ENCODE assay signal across 19 cellular contexts in the genomic region with DNA sequence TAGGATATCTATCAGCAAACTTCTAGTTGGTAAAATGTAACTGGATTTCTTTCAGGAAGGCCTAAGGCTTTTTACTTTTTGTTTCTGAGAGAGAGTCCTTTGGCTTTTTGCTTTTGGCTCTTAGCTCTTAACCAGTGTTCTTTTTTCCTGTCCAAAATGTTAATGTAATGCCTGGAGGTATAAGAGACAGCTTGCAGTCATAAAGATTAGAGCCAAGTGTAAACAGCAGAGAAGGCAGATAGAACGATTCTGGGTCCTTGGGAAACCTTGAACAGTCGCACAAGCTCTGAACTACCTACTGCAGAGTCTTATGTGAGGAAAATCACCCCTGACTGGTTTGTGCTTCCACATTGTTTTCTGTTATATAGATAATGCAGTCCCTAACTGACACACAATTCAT.
A peak's percentile ranks its signal among the peaks of the same experiment; 100 is the strongest.
DNase-seq lines count a peak whose midpoint lies in the region; FAIRE-seq and TF ChIP-seq lines count a peak whose summit lies in the region.
"Had no signal": no experiment of that assay in that cellular context is flagged by ENCODE, and none has a peak within 500 bp of the region (broad histone marks: within the 10 kb centered on the region; RNA-seq: fewer than 3 reads in every experiment).

No MANE protein-coding gene starts in this region.

- DNase-seq in DMS114 treated with DMSO at 0.1 percent for 48 hours (lab: John Stamatoyannopoulos, UW; ENCODE audit: unreplicated experiment) (peak; percentile 62), NCI-H446 treated with DMSO at 0.1 percent for 48 hours (lab: John Stamatoyannopoulos, UW) (peak; percentile 47), H1 (ENCODE audit: low read depth in 1 of 2, low spot score in 2 of 2) (no peak), trophoblast cell (no peak), posterior vena cava (ENCODE audit: low spot score) (no peak), ecto neural progenitor cell (ENCODE audit: low spot score) (no peak), hippocampal formation (lab: John Stamatoyannopoulos, UW) (no peak)
- DNase-seq: DMS79 treated with DMSO at 0.1 percent for 48 hours; H9; HFFc6; NCI-H1092 treated with DMSO at 0.1 percent for 48 hours; NCI-H1436 treated with DMSO at 0.1 percent for 48 hours; NCI-H1930; NCI-H510A; NCI-H748 treated with DMSO at 0.1 percent for 48 hours; NK-92 treated with Interleukin-12 subunit alpha and Interleukin-12 subunit beta, amount 100 ng/mL, for 24 hours; SIG-M5 had no signal

- H3K4me2 ChIP-seq in H1 (ENCODE audit: insufficient read depth in 1 of 2, low read depth in 2 of 2, low read length in 2 of 2) (no peak overlapping the region), trophoblast cell (ENCODE audit: low read length) (no peak overlapping the region)

- no peaks in the 10 kb centered on the region for H3K27me3 ChIP-seq in H1 (replicated peaks in 1 of 4; ENCODE audit: control insufficient read depth in 3 of 4, extremely low read depth in 1 of 4, insufficient read depth in 3 of 4, low read length in 3 of 4)
- H3K27me3 ChIP-seq in trophoblast cell (ENCODE audit: insufficient read depth, low read length) = no peaks in the 10 kb centered on the region

- H3K9ac ChIP-seq in H1 (replicated peaks in 1 of 4; ENCODE audit: extremely low read depth in 1 of 4, low read depth in 3 of 4, low read length in 3 of 4) (no peak overlapping the region), trophoblast cell (ENCODE audit: low read length) (no peak overlapping the region)

- H2BK20ac ChIP-seq in H1 (ENCODE audit: low read length) = no peak overlapping the region

- CTCF ChIA-PET in H1 (lab: Charles Lee; ENCODE audit: partially characterized antibody) = no interaction called here

- H4K8ac ChIP-seq in H1 (ENCODE audit: extremely low read depth, insufficient read depth, low read length) (no peak overlapping the region), trophoblast cell (ENCODE audit: low read depth, low read length) (peak overlapping the region; percentile 28)

- H3K14ac ChIP-seq in H1 (ENCODE audit: insufficient read length) (no peak overlapping the region), trophoblast cell (ENCODE audit: low read length) (no peak overlapping the region)

- H3K4me1 ChIP-seq in H1 (replicated peaks in 1 of 4; ENCODE audit: control insufficient read depth in 3 of 4, insufficient read depth in 4 of 4, low read length in 3 of 4) (peaks cover 0 to 5% (median 0%) of the 10 kb centered on the region in 4 experiments; a peak in 2 of 7 replicates), trophoblast cell (ENCODE audit: control insufficient read depth in 1 of 2, insufficient read depth in 2 of 2, low read length in 2 of 2) (no peaks in the 10 kb centered on the region)

- H3K4ac ChIP-seq in H1 (replicated peaks; ENCODE audit: insufficient read length, low read depth, low read length) = no peak overlapping the region
- H3K4ac ChIP-seq in trophoblast cell (ENCODE audit: low read depth, low read length) = no peak overlapping the region

- H2AK5ac ChIP-seq in H1 (ENCODE audit: low read depth, low read length) = no peak overlapping the region
- H2AK5ac ChIP-seq in trophoblast cell (ENCODE audit: low read length) = no peak overlapping the region

- no peaks in the 10 kb centered on the region for H4K20me1 ChIP-seq in H1 (replicated peaks in 1 of 2; ENCODE audit: control insufficient read depth in 1 of 2, insufficient read depth in 2 of 2, low read length in 2 of 2)

- H2BK120ac ChIP-seq in H1 (replicated peaks; ENCODE audit: low read depth, low read length) (no peak overlapping the region), trophoblast cell (ENCODE audit: insufficient read depth, low read length, poor library complexity) (no peak overlapping the region)

- H4K5ac ChIP-seq in H1 (ENCODE audit: insufficient read length, low read depth, low read length) = no peak overlapping the region

- no peak for TF ChIP-seq CTCF in H1 (IDR thresholded peaks at IDR 0.05; ENCODE audit: control extremely low read depth in 1 of 3, insufficient read depth in 1 of 3, low read depth in 1 of 3, low read length in 3 of 3)

- no peak for TF ChIP-seq POLR2A in H1 (IDR thresholded peaks at IDR 0.05; ENCODE audit: control extremely low read depth in 1 of 2, low read depth in 2 of 2, low read length in 2 of 2)

- no peak overlapping the region for H3K27ac ChIP-seq in H1 (ENCODE audit: low read depth, low read length)
- no peak overlapping the region for H3K27ac ChIP-seq in trophoblast cell (ENCODE audit: low read depth, low read length)

- POLR2A ChIA-PET in H1 (lab: Charles Lee; ENCODE audit: partially characterized antibody) = no interaction called here

- no peak for TF ChIP-seq EP300 in H1 (IDR thresholded peaks at IDR 0.05; ENCODE audit: borderline replicate concordance in 1 of 2, low read depth in 2 of 2, low read length in 2 of 2)

- no peak overlapping the region for H2BK12ac ChIP-seq in H1 (ENCODE audit: low read depth, low read length)
- H2BK12ac ChIP-seq in trophoblast cell (ENCODE audit: low read length) = no peak overlapping the region

- intact Hi-C loops in posterior vena cava (cut with DNase I) = loop anchor here in 1 of 2 donors (1.0 kb wide), 1 partner anchor 8 kb away; no protein-coding TSS in a partner anchor

- H3K79me2 ChIP-seq in H1 (ENCODE audit: control insufficient read depth in 1 of 2, insufficient read depth in 2 of 2, low read length in 2 of 2) = no peaks in the 10 kb centered on the region
- no peaks in the 10 kb centered on the region for H3K79me2 ChIP-seq in trophoblast cell (ENCODE audit: control insufficient read depth, insufficient read depth, low read length, poor library complexity)

- H3K79me1 ChIP-seq in H1 (ENCODE audit: low read depth, low read length) (no peaks in the 10 kb centered on the region), trophoblast cell (ENCODE audit: low read length) (no peaks in the 10 kb centered on the region)

- H3K4me3 ChIP-seq in H1 (ENCODE audit: extremely low read depth in 1 of 4, insufficient read depth in 2 of 4, low read depth in 3 of 4, low read length in 4 of 4) (no peak overlapping the region), trophoblast cell (ENCODE audit: low read depth, low read length) (no peak overlapping the region)

- no peaks in the 10 kb centered on the region for H3K23me2 ChIP-seq in H1 (ENCODE audit: low read depth, low read length)

- no peak overlapping the region for H2BK15ac ChIP-seq in H1 (ENCODE audit: low read length)

- WGBS in H1 (ENCODE audit: extremely low coverage in 1 of 2, insufficient coverage in 1 of 2, insufficient read length in 1 of 2, insufficient replicate concordance in 2 of 2, low coverage in 1 of 2, low lambda C conversion rate in 2 of 2, missing lambda C conversion rate in 1 of 2), 2 experiments = 90% methylated on average over 2 of the region's 2 CpGs; no CpG with 5 or more reads in 1 of the 2 experiments
- no CpG with 5 or more reads among the region's 2 CpGs for WGBS in trophoblast cell (ENCODE audit: extremely low coverage, insufficient coverage, insufficient read length)

- H3K18ac ChIP-seq in H1 (ENCODE audit: extremely low read depth, low read length) (no peak overlapping the region), trophoblast cell (ENCODE audit: low read length) (no peak overlapping the region)

- H3K56ac ChIP-seq in H1 (replicated peaks; ENCODE audit: insufficient read length, low read depth, low read length) = no peak overlapping the region

- H3K9me3 ChIP-seq in H1 (ENCODE audit: insufficient read depth in 2 of 2, low read depth in 1 of 2, low read length in 1 of 2) (no peaks in the 10 kb centered on the region), trophoblast cell (ENCODE audit: insufficient read depth, low read depth, low read length) (no peaks in the 10 kb centered on the region)

- H3K36me3 ChIP-seq in H1 (ENCODE audit: control insufficient read depth in 2 of 4, insufficient read depth in 4 of 4, low read length in 3 of 4) (no peaks in the 10 kb centered on the region), trophoblast cell (ENCODE audit: control insufficient read depth in 1 of 2, insufficient read depth in 2 of 2, low read length in 2 of 2) (no peaks in the 10 kb centered on the region)

- H3K23ac ChIP-seq in H1 (ENCODE audit: insufficient read length) = no peak overlapping the region
- no peak overlapping the region for H3K23ac ChIP-seq in trophoblast cell (ENCODE audit: low read length)

- H2AFZ ChIP-seq in H1 (ENCODE audit: low read length) = peak overlapping the region; percentile 18; the same call in 1 of the 2 replicates
- no peak overlapping the region for H2AFZ ChIP-seq in trophoblast cell (ENCODE audit: insufficient read depth, low read length, poor library complexity)

- no peak overlapping the region for H4K91ac ChIP-seq in H1 (replicated peaks; ENCODE audit: insufficient read length, low read length)
- H4K91ac ChIP-seq in trophoblast cell (ENCODE audit: low read depth, low read length) = no peak overlapping the region

- H2BK5ac ChIP-seq in H1 (ENCODE audit: low read depth, low read length) = no peak overlapping the region
- no peak overlapping the region for H2BK5ac ChIP-seq in trophoblast cell (ENCODE audit: low read depth, low read length, poor library complexity)

- no peak for TF ChIP-seq RAD21 in H1 (IDR thresholded peaks at IDR 0.05 in 1 of 2, conservative IDR thresholded peaks at IDR 0.05 in 1 of 2; ENCODE audit: low read depth in 2 of 2, low read length in 2 of 2)

- FAIRE-seq in H1 (lab: Jason Lieb, UNC) = no peak
- FAIRE-seq: A204.1, GM12891 had no signal

- no peak overlapping the region for H4K12ac ChIP-seq in trophoblast cell (ENCODE audit: low read depth, low read length)

TF ChIP-seq in H1, 55 proteins besides CTCF, POLR2A, EP300 and RAD21:
- TF ChIP-seq SP1 (IDR thresholded peaks at IDR 0.05; ENCODE audit: low read depth, low read length) (no peak), HDAC2 (IDR thresholded peaks at IDR 0.05; ENCODE audit: borderline replicate concordance in 1 of 2, low read depth in 2 of 2, low read length in 2 of 2) (no peak), SP4 (IDR thresholded peaks at IDR 0.05; ENCODE audit: low read length) (no peak), JUND (IDR thresholded peaks at IDR 0.05; ENCODE audit: low read length) (no peak), KDM4A (IDR thresholded peaks at IDR 0.05; ENCODE audit: low read depth, low read length, severe bottlenecking) (no peak), NANOG (IDR thresholded peaks at IDR 0.05; ENCODE audit: insufficient read depth, low read depth, low read length, poor library complexity, severe bottlenecking) (no peak), TBP (IDR thresholded peaks at IDR 0.05; ENCODE audit: low read depth, low read length) (no peak), SIN3A (conservative IDR thresholded peaks at IDR 0.05 in 1 of 2, IDR thresholded peaks at IDR 0.05 in 1 of 2; ENCODE audit: low read depth in 1 of 2, low read length in 2 of 2) (no peak)

Comparison
In these comparisons a context has a peak if more than half of its experiments do, and no peak if none do; other contexts are left out.
1. DNase-seq: peak in DMS114 treated with DMSO at 0.1 percent for 48 hours (single experiment) and NCI-H446 treated with DMSO at 0.1 percent for 48 hours (single experiment); none in H1 (0 of 2), trophoblast cell (0 of 2), posterior vena cava (single experiment), ecto neural progenitor cell (single experiment) and hippocampal formation (0 of 2).